30 cellular contexts compared by ENCODE assay signal in genomic region chrX:10570601-10571000, GRCh38. TPM values are rescaled to one million over a fixed set of nuclear protein-coding genes. Genes with fewer than 3 reads are reported as not detected.
DNase-seq lines count a peak whose midpoint lies in the region; ATAC-seq and TF ChIP-seq lines count a peak whose summit lies in the region.
"Had no signal": no experiment of that assay in that cellular context is flagged by ENCODE, and none has a peak within 500 bp of the region (broad histone marks: within the 10 kb centered on the region; RNA-seq: fewer than 3 reads in every experiment).

No MANE protein-coding gene starts in this region.

- no peak overlapping the region for H2AFZ ChIP-seq in HCT116 (ENCODE audit: low read depth, low read length, poor library complexity, severe bottlenecking)

- H3K4me3 ChIP-seq in HCT116 (replicated peaks in 1 of 2; ENCODE audit: low read depth in 1 of 2, low read length in 2 of 2) (no peak overlapping the region), brain microvascular endothelial cell (ENCODE audit: low read depth, low read length) (no peak overlapping the region), skeletal muscle satellite cell (ENCODE audit: low read length) (no peak overlapping the region), gastrocnemius medialis (no peak overlapping the region)
- H3K4me3 ChIP-seq: dorsolateral prefrontal cortex had no signal

- no TSS peak for BruUV-seq in HCT116 (replicated peaks; lab: Mats Ljungman, UMichigan)

- no peak overlapping the region for H3K27ac ChIP-seq in HCT116 (ENCODE audit: low read depth, low read length)
- H3K27ac ChIP-seq in brain microvascular endothelial cell, result peak overlapping the region; percentile 83
- H3K27ac ChIP-seq in gastrocnemius medialis, result no peak overlapping the region
- H3K27ac ChIP-seq: dorsolateral prefrontal cortex, VCaP had no signal

- H3K79me2 ChIP-seq in HCT116 (ENCODE audit: insufficient read depth, low read length), result peaks cover 96% of the 10 kb centered on the region

- H3K9ac ChIP-seq in HCT116 (ENCODE audit: low read length) (no peak overlapping the region), skeletal muscle satellite cell (ENCODE audit: low read depth, low read length) (no peak overlapping the region)

- H3K9me3 ChIP-seq in HCT116 (ENCODE audit: control insufficient read depth in 1 of 2, insufficient read depth in 1 of 2, low read depth in 1 of 2, low read length in 2 of 2) (no peaks in the 10 kb centered on the region), skeletal muscle satellite cell (replicated peaks; ENCODE audit: low read length) (no peaks in the 10 kb centered on the region), gastrocnemius medialis (no peaks in the 10 kb centered on the region)

- no peaks in the 10 kb centered on the region for H3K9me2 ChIP-seq in HCT116 (ENCODE audit: insufficient read depth)

- H3K4me2 ChIP-seq in HCT116 (ENCODE audit: low read length) (peak overlapping the region; percentile 9; the same call in 1 of the 2 replicates), skeletal muscle satellite cell (ENCODE audit: low read length) (peak overlapping the region; percentile 15)

- no peaks in the 10 kb centered on the region for H3K27me3 Mint-ChIP-seq in activated T-cell treated with anti-CD3 and anti-CD28 coated beads, Interleukin-2, amount 50 U/mL, for 4 hours (ENCODE audit: low read depth)
- H3K27me3 Mint-ChIP-seq: activated CD4-positive, alpha-beta T cell treated with anti-CD3 and anti-CD28 coated beads for 36 hours; activated T-helper 17 cell treated with anti-CD3 and anti-CD28 coated beads, Interleukin-2, amount 50 U/mL, for 72 hours; central memory CD8-positive, alpha-beta T cell; naive thymus-derived CD4-positive, alpha-beta T cell; stimulated activated memory B cell treated with anti-CD40 and anti-IgM and Interleukin-4, amounts not matched to agents 10 μg/mL and 1 μg/mL and 100 μg/mL, for 72 hours; type B pancreatic cell had no signal

- DNase-seq in HCT116 (ENCODE audit: low read depth, low spot score) (no peak), brain microvascular endothelial cell (no peak), fibroblast of peridontal ligament (ENCODE audit: extremely low read depth) (peak; percentile 39), gastrocnemius medialis (no peak)
- no peak for DNase-seq in activated naive CD4-positive, alpha-beta T cell treated with Interleukin-2 at 50 U/mL for 16 hours
- no peak for DNase-seq in activated T-cell treated with anti-CD3 and anti-CD28 coated beads, Interleukin-2, amount 50 U/mL, for 4 hours
- DNase-seq: activated CD4-positive, alpha-beta T cell treated with anti-CD3 and anti-CD28 coated beads for 36 hours; activated CD8-positive, alpha-beta T cell treated with anti-CD3 and anti-CD28 coated beads, Interleukin-2, amount 10 ng/mL, durations not matched to agents 7 days and 5 days; DMS79 treated with DMSO at 0.1 percent for 48 hours; GDM1; Kasumi-1; kidney; midbrain; naive thymus-derived CD4-positive, alpha-beta T cell; NCI-H1417 treated with DMSO at 0.1 percent for 48 hours; NCI-H2081; NCI-H345; NCI-H748 treated with DMSO at 0.1 percent for 48 hours; SHP77; SW 1271 had no signal

- H3K27me3 ChIP-seq in HCT116 (ENCODE audit: insufficient read depth, low read length), result no peaks in the 10 kb centered on the region
- no peaks in the 10 kb centered on the region for H3K27me3 ChIP-seq in brain microvascular endothelial cell (replicated peaks)
- H3K27me3 ChIP-seq in skeletal muscle satellite cell (ENCODE audit: control insufficient read depth, insufficient read depth, low read length), result no peaks in the 10 kb centered on the region
- no peaks in the 10 kb centered on the region for H3K27me3 ChIP-seq in gastrocnemius medialis

- H3K36me3 ChIP-seq in HCT116 (ENCODE audit: control insufficient read depth in 1 of 2, insufficient read depth in 2 of 2, low read length in 2 of 2) (no peaks in the 10 kb centered on the region), brain microvascular endothelial cell (replicated peaks) (peaks cover 4% of the 10 kb centered on the region), skeletal muscle satellite cell (ENCODE audit: insufficient read depth, low read length) (peaks cover 5% of the 10 kb centered on the region), gastrocnemius medialis (no peaks in the 10 kb centered on the region)

- TF ChIP-seq RAD21 in HCT116 (IDR thresholded peaks at IDR 0.05; ENCODE audit: low read depth), result no peak

- H3K4me1 Mint-ChIP-seq in activated T-cell treated with anti-CD3 and anti-CD28 coated beads, Interleukin-2, amount 50 U/mL, for 4 hours (ENCODE audit: low read depth), result no peaks in the 10 kb centered on the region
- H3K4me1 Mint-ChIP-seq: activated CD4-positive, alpha-beta T cell treated with anti-CD3 and anti-CD28 coated beads for 36 hours; activated T-helper 17 cell treated with anti-CD3 and anti-CD28 coated beads, Interleukin-2, amount 50 U/mL, for 72 hours; CD14-positive monocyte; central memory CD8-positive, alpha-beta T cell; stimulated activated memory B cell treated with anti-CD40 and anti-IgM and Interleukin-4, amounts not matched to agents 10 μg/mL and 1 μg/mL and 100 μg/mL, for 72 hours had no signal

- H3K36me3 Mint-ChIP-seq in activated T-cell treated with anti-CD3 and anti-CD28 coated beads, Interleukin-2, amount 50 U/mL, for 4 hours (ENCODE audit: insufficient read depth), result no peaks in the 10 kb centered on the region
- H3K36me3 Mint-ChIP-seq: activated naive CD4-positive, alpha-beta T cell treated with anti-CD3 and anti-CD28 coated beads, Interleukin-2, amount 50 U/mL, for 72 hours; CD14-positive monocyte; naive thymus-derived CD4-positive, alpha-beta T cell; stimulated activated memory B cell treated with anti-CD40 and anti-IgM and Interleukin-4, amounts not matched to agents 10 μg/mL and 1 μg/mL and 100 μg/mL, for 72 hours had no signal

- H3K4me1 ChIP-seq in HCT116 (ENCODE audit: control insufficient read depth in 1 of 2, insufficient read depth in 2 of 2, low read length in 2 of 2) (peaks cover 32 to 64% of the 10 kb centered on the region in 2 experiments), skeletal muscle satellite cell (ENCODE audit: control insufficient read depth, insufficient read depth, low read length) (peaks cover 26% of the 10 kb centered on the region), gastrocnemius medialis (no peaks in the 10 kb centered on the region)

- TF ChIP-seq CTCF in HCT116 (IDR thresholded peaks at IDR 0.05 in 2 of 3, conservative IDR thresholded peaks at IDR 0.05 in 1 of 3; ENCODE audit: borderline replicate concordance in 1 of 3, insufficient read depth in 1 of 3, low read depth in 2 of 3, low read length in 2 of 3) (no peak), brain microvascular endothelial cell (IDR thresholded peaks at IDR 0.05; ENCODE audit: low read depth, low read length, missing control alignments) (no peak), gastrocnemius medialis (IDR thresholded peaks at IDR 0.05 in 4 of 5, conservative IDR thresholded peaks at IDR 0.05 in 1 of 5) (no peak)

- no peak for TF ChIP-seq POLR2A in HCT116 (IDR thresholded peaks at IDR 0.05; ENCODE audit: borderline replicate concordance, extremely low read depth, insufficient read depth, insufficient read length)
- no peak for TF ChIP-seq POLR2A in gastrocnemius medialis (IDR thresholded peaks at IDR 0.05)

- no peaks in the 10 kb centered on the region for H4K20me1 ChIP-seq in HCT116 (ENCODE audit: insufficient read depth)

- no peak overlapping the region for H3K4me3 Mint-ChIP-seq in activated T-cell treated with anti-CD3 and anti-CD28 coated beads, Interleukin-2, amount 50 U/mL, for 4 hours
- H3K4me3 Mint-ChIP-seq: activated CD4-positive, alpha-beta T cell treated with anti-CD3 and anti-CD28 coated beads for 36 hours; activated CD8-positive, alpha-beta T cell treated with anti-CD3 and anti-CD28 coated beads, Interleukin-2, amount 10 ng/mL, durations not matched to agents 7 days and 5 days; activated T-helper 17 cell treated with anti-CD3 and anti-CD28 coated beads, Interleukin-2, amount 50 U/mL, for 72 hours; CD14-positive monocyte; central memory CD8-positive, alpha-beta T cell; naive thymus-derived CD4-positive, alpha-beta T cell; stimulated activated memory B cell treated with anti-CD40 and anti-IgM and Interleukin-4, amounts not matched to agents 10 μg/mL and 1 μg/mL and 100 μg/mL, for 72 hours; type B pancreatic cell had no signal

- ATAC-seq in HCT116 (no peak), gastrocnemius medialis (no peak)
- no peak for ATAC-seq in activated T-cell treated with anti-CD3 and anti-CD28 coated beads, Interleukin-2, amount 50 U/mL, for 4 hours
- ATAC-seq: activated CD4-positive, alpha-beta T cell treated with anti-CD3 and anti-CD28 coated beads for 36 hours; activated CD8-positive, alpha-beta T cell treated with anti-CD3 and anti-CD28 coated beads, Interleukin-2, amount 10 ng/mL, durations not matched to agents 7 days and 5 days; activated naive CD4-positive, alpha-beta T cell treated with anti-CD3 and anti-CD28 coated beads, Interleukin-2, amount 50 U/mL, for 72 hours; activated T-helper 17 cell treated with anti-CD3 and anti-CD28 coated beads, Interleukin-2, amount 50 U/mL, for 72 hours; naive thymus-derived CD4-positive, alpha-beta T cell; Panc1; stimulated activated memory B cell treated with anti-CD40 and anti-IgM and Interleukin-4, amounts not matched to agents 10 μg/mL and 1 μg/mL and 100 μg/mL, for 72 hours had no signal

- in situ Hi-C loops in brain microvascular endothelial cell (cut with HindIII; ENCODE audit: low pct_ligation_motif_present, low sequenced_read_pairs) (no loop called here), gastrocnemius medialis (cut with MboI; ENCODE audit: low sequenced_read_pairs in 4 of 4) (no loop called here)

- POLR2A ChIA-PET in HCT116 (lab: Charles Lee), result no interaction called here

- intact Hi-C loops in HCT116 (cut with micrococcal nuclease), result no loop called here
- intact Hi-C loops in gastrocnemius medialis (cut with DNase I; ENCODE audit: low total_unique reads), result no loop called here

- H3K9me3 Mint-ChIP-seq in activated T-cell treated with anti-CD3 and anti-CD28 coated beads, Interleukin-2, amount 50 U/mL, for 4 hours, result no peaks in the 10 kb centered on the region
- H3K9me3 Mint-ChIP-seq: activated T-helper 17 cell treated with anti-CD3 and anti-CD28 coated beads, Interleukin-2, amount 50 U/mL, for 72 hours; central memory CD8-positive, alpha-beta T cell; stimulated activated memory B cell treated with anti-CD40 and anti-IgM and Interleukin-4, amounts not matched to agents 10 μg/mL and 1 μg/mL and 100 μg/mL, for 72 hours had no signal

- RAD21 ChIA-PET in HCT116 (lab: Charles Lee; ENCODE audit: low non-redundant PET in 1 of 2, low total read pairs in 2 of 2, uncharacterized antibody in 2 of 2, unreplicated experiment in 2 of 2), result no interaction called here

- CTCF ChIA-PET in HCT116 (lab: Charles Lee), result no interaction called here

TF ChIP-seq in HCT116, 20 proteins besides CTCF, POLR2A, EP300 and RAD21 (continues in another document):
- TF ChIP-seq ZFX (IDR thresholded peaks at IDR 0.05), result no peak

RNA-seq across cellular contexts. Expression of gene MID1, which starts 49.8 kb away (rescaled TPM):
- total RNA-seq in HCT116 (2021; ENCODE audit: unreplicated experiment), result 48.8 TPM
- polyA plus RNA-seq in HCT116 (2012), result 18.3 and 21.7 TPM in 2 replicates
- total RNA-seq in skeletal muscle satellite cell (2012; rRNA removed), result 5.2 and 5.3 TPM in 2 replicates
- total RNA-seq in gastrocnemius medialis, result 1 to 10 TPM in 3 of 4 donors, under 1 TPM in 1; 0.91 to 1.9 (median 1.8) TPM
- total RNA-seq in activated T-cell treated with anti-CD3 and anti-CD28 coated beads, Interleukin-2, amount 50 U/mL, for 4 hours, result under 1 TPM; 0.16 to 0.25 (median 0.24) TPM

Comparison
In these comparisons a context has a peak if more than half of its experiments do, and no peak if none do; other contexts are left out.
1. RNA of gene MID1, which starts 49.8 kb away (total RNA-seq): 48.8 TPM in HCT116 (single experiment); 0.91 to 1.9 TPM in gastrocnemius medialis and 0.16 to 0.25 TPM in activated T-cell treated with anti-CD3 and anti-CD28 coated beads, Interleukin-2, amount 50 U/mL, for 4 hours; every median in the first group is over 10 times any median in the second.